Comparison of ENCODE assay signal across 20 cellular contexts in the genomic region with DNA sequence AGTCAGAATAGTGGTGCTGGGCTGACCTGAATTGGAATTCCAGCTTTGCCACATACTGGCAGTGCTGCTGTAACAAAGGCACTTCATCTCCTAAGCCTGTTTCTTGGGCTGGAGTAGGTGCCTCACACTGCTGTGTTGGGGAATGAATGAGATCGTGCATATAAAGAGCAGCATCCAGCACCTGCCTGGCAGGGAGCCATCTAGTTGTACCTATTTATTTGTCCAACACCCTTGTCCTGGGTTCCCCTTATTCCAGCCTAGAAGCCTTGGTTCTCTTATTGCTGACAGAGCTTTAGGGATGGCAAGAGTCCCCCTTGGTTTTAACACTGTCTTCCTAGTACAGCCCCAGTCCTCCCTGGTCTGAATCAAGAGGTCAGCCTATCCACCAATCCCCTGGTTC.
"Had no signal": no experiment of that assay in that cellular context is flagged by ENCODE, and none has a peak within 500 bp of the region (broad histone marks: within the 10 kb centered on the region; RNA-seq: fewer than 3 reads in every experiment).

No MANE protein-coding gene starts in this region.

- H3K27me3 ChIP-seq: colonic mucosa, gastroesophageal sphincter, thyroid gland, upper lobe of right lung had no signal

- H3K4me3 ChIP-seq: colonic mucosa, gastroesophageal sphincter, thyroid gland, upper lobe of right lung had no signal

- ATAC-seq: gastroesophageal sphincter, natural killer cell, upper lobe of right lung, WTC11 had no signal

- H3K27ac ChIP-seq: colonic mucosa, gastroesophageal sphincter, thyroid gland, upper lobe of right lung had no signal

- FAIRE-seq: astrocyte, islet of Langerhans had no signal

- DNase-seq: activated CD4-positive, alpha-beta memory T cell treated with anti-CD3 and anti-CD28 coated beads for 36 hours; activated naive CD4-positive, alpha-beta T cell treated with Interleukin-2 at 50 U/mL for 16 hours; activated naive CD8-positive, alpha-beta T cell treated with anti-CD3 and anti-CD28 coated beads for 36 hours; activated T-cell treated with anti-CD3 and anti-CD28 coated beads, Interleukin-2, amount 50 U/mL, for 48 hours; colonic mucosa; endodermal cell; head of caudate nucleus; hypothalamus; midbrain; natural killer cell; stimulated activated CD4-positive, alpha-beta T cell treated with anti-CD3 and anti-CD28 coated beads, Interleukin-4, amount 100 ng/mL, for 1 hour; stimulated activated naive CD4-positive, alpha-beta T cell; substantia nigra; T-helper 9 cell; thyroid gland; upper lobe of right lung had no signal
